ENCODE assay signal across 8 cellular contexts in genomic region chr22:25447689-25448434, GRCh38.
A peak's percentile ranks its signal among the peaks of the same experiment; 100 is the strongest.
DNase-seq lines count a peak whose midpoint lies in the region; ATAC-seq and TF ChIP-seq lines count a peak whose summit lies in the region.

No MANE protein-coding gene starts in this region.

- intact Hi-C loops in CD8-positive, alpha-beta T cell (cut with DNase I, micrococcal nuclease) = loop anchor here (1.0 to 10.0 kb wide), 11 partner anchors 43 to 1227 kb away; partner anchors contain the start of genes ASPHD2 (in 1 of the 2) and KIAA1671 (in 1 of the 2)

- peaks cover 41% of the 10 kb centered on the region for H3K4me1 Mint-ChIP-seq in CD8-positive, alpha-beta T cell (ENCODE audit: low read depth)
- peaks cover 9% of the 10 kb centered on the region for H3K4me1 Mint-ChIP-seq in endothelial cell (ENCODE audit: unreplicated experiment)

- H3K4me1 ChIP-seq in CD8-positive, alpha-beta T cell (ENCODE audit: insufficient read depth, low read length) = peaks cover 35% of the 10 kb centered on the region

- no peaks in the 10 kb centered on the region for H3K9me3 Mint-ChIP-seq in CD8-positive, alpha-beta T cell
- no peaks in the 10 kb centered on the region for H3K9me3 Mint-ChIP-seq in endothelial cell (ENCODE audit: unreplicated experiment)

- DNase-seq in CD8-positive, alpha-beta T cell = peak; percentile 75 to 93 (median 89)
- DNase-seq in HS-27A (ENCODE audit: low read depth) (peak; percentile 65), NOMO-1 treated with DMSO at 0.1 percent for 48 hours (lab: John Stamatoyannopoulos, UW; ENCODE audit: unreplicated experiment) (peak; percentile 75), endothelial cell (ENCODE audit: low spot score) (peak; percentile 94), midbrain (lab: John Stamatoyannopoulos, UW) (peak; percentile 86)
- DNase-seq in activated CD8-positive, alpha-beta memory T cell treated with anti-CD3 and anti-CD28 coated beads, Interleukin-2, amount 50 U/mL, for 1 hour (ENCODE audit: extremely low read depth) = peak; percentile 64
- peak; percentile 78 to 87 for DNase-seq in stimulated activated CD8-positive, alpha-beta memory T cell treated with anti-CD3 and anti-CD28 coated beads, Interleukin-15, amount 100 ng/mL, for 48 hours (ENCODE audit: low read depth in 2 of 2)

- H3K27me3 Mint-ChIP-seq in CD8-positive, alpha-beta T cell (ENCODE audit: low read depth) = no peaks in the 10 kb centered on the region
- H3K27me3 Mint-ChIP-seq in endothelial cell (ENCODE audit: unreplicated experiment) = no peaks in the 10 kb centered on the region

- ATAC-seq in CD8-positive, alpha-beta T cell = peak; percentile 97
- ATAC-seq in GM19438 (IDR thresholded peaks at IDR 0.05; ENCODE audit: low read depth, unreplicated experiment) = peak; percentile 70

- peak overlapping the region; percentile 70 for H3K27ac ChIP-seq in CD8-positive, alpha-beta T cell (ENCODE audit: low read depth, low read length)

- peak overlapping the region; percentile 68 for H3K4me3 ChIP-seq in CD8-positive, alpha-beta T cell (ENCODE audit: low read depth, low read length)

- no peaks in the 10 kb centered on the region for H3K9me3 ChIP-seq in CD8-positive, alpha-beta T cell (ENCODE audit: low read length)

- CTCF ChIA-PET in CD8-positive, alpha-beta T cell (lab: Charles Lee) = interaction anchor here (0.7 to 1.8 kb wide), 11 partner anchors 12 to 882 kb away, joined by 3 to 7 read pairs (median 4); no protein-coding TSS in a partner anchor

- H3K27ac Mint-ChIP-seq in CD8-positive, alpha-beta T cell = peak overlapping the region; percentile 92
- H3K27ac Mint-ChIP-seq in endothelial cell (ENCODE audit: unreplicated experiment) = peak overlapping the region; percentile 39

- POLR2A ChIA-PET in CD8-positive, alpha-beta T cell (lab: Charles Lee) = no interaction called here

- peaks cover 17% of the 10 kb centered on the region for H3K36me3 Mint-ChIP-seq in CD8-positive, alpha-beta T cell
- H3K36me3 Mint-ChIP-seq in endothelial cell (ENCODE audit: low read depth, unreplicated experiment) = no peaks in the 10 kb centered on the region

- TF ChIP-seq CTCF in CD8-positive, alpha-beta T cell (IDR thresholded peaks at IDR 0.05) = peak; percentile 91
- TF ChIP-seq CTCF in endothelial cell (IDR thresholded peaks at IDR 0.05; ENCODE audit: unreplicated experiment) = peak; percentile 95

- H3K27me3 ChIP-seq in CD8-positive, alpha-beta T cell (ENCODE audit: insufficient read depth, low read length) = no peaks in the 10 kb centered on the region

- no peaks in the 10 kb centered on the region for H3K36me3 ChIP-seq in CD8-positive, alpha-beta T cell (ENCODE audit: insufficient read depth, low read length)

- peak overlapping the region; percentile 93 for H3K4me3 Mint-ChIP-seq in CD8-positive, alpha-beta T cell
- peak overlapping the region; percentile 99 for H3K4me3 Mint-ChIP-seq in endothelial cell (ENCODE audit: unreplicated experiment)

Comparison
In these comparisons a context has a peak if more than half of its experiments do, and no peak if none do; other contexts are left out.
1. Peak in every context shown above with its lines: DNase-seq, ATAC-seq, H3K4me3 ChIP-seq and H3K27ac ChIP-seq.